In genomic region chrX:123514279-123514640, GRCh38 we compare ENCODE assay signal across 8 cellular contexts.
DNase-seq lines count a peak whose midpoint lies in the region; ATAC-seq, FAIRE-seq and TF ChIP-seq lines count a peak whose summit lies in the region.
"Not testable (repeated sequence)": the region's sequence is repeated elsewhere in the genome, so short reads cannot be mapped to it uniquely, and the experiment has no call there.

No MANE protein-coding gene starts in this region.

- H3K9me3 ChIP-seq in H1 (ENCODE audit: insufficient read depth in 2 of 2, low read depth in 1 of 2, low read length in 1 of 2); left lung: not testable (repeated sequence)

- TF ChIP-seq CTCF in GM12872 (IDR thresholded peaks at IDR 0.05; ENCODE audit: insufficient read depth, low read depth, low read length) (peak; percentile 37; the same call in 2 of the 3 replicates), H1 (IDR thresholded peaks at IDR 0.05; ENCODE audit: control extremely low read depth in 1 of 3, insufficient read depth in 1 of 3, low read depth in 1 of 3, low read length in 3 of 3) (peak in 2 of 3 experiments; percentile 4 to 23; a peak in 2 of 4 replicates)
- TF ChIP-seq CTCF in left lung (IDR thresholded peaks at IDR 0.05): not testable (repeated sequence)

- not testable (repeated sequence) for H3K36me3 Mint-ChIP-seq in activated CD8-positive, alpha-beta memory T cell treated with anti-CD3 and anti-CD28 coated beads, Interleukin-2, amount 10 ng/mL, durations not matched to agents 7 days and 5 days; stimulated activated memory B cell treated with anti-CD40 and anti-IgM and Interleukin-4, amounts not matched to agents 10 μg/mL and 1 μg/mL and 100 μg/mL, for 72 hours

- H3K4me3 ChIP-seq in H1 (ENCODE audit: extremely low read depth in 1 of 4, insufficient read depth in 2 of 4, low read depth in 3 of 4, low read length in 4 of 4); left lung: not testable (repeated sequence)

- H2BK5ac ChIP-seq in H1 (ENCODE audit: low read depth, low read length): not testable (repeated sequence)

- intact Hi-C loops in left lung (cut with DNase I): not testable (repeated sequence)

- TF ChIP-seq RAD21 in H1 (IDR thresholded peaks at IDR 0.05 in 1 of 2, conservative IDR thresholded peaks at IDR 0.05 in 1 of 2; ENCODE audit: low read depth in 2 of 2, low read length in 2 of 2): not testable (repeated sequence)

- H4K91ac ChIP-seq in H1 (replicated peaks; ENCODE audit: insufficient read length, low read length): not testable (repeated sequence)

- not testable (repeated sequence) for H3K36me3 ChIP-seq in H1 (ENCODE audit: control insufficient read depth in 2 of 4, insufficient read depth in 4 of 4, low read length in 3 of 4); left lung

- not testable (repeated sequence) for H3K27ac Mint-ChIP-seq in activated CD8-positive, alpha-beta memory T cell treated with anti-CD3 and anti-CD28 coated beads, Interleukin-2, amount 10 ng/mL, durations not matched to agents 7 days and 5 days; stimulated activated memory B cell treated with anti-CD40 and anti-IgM and Interleukin-4, amounts not matched to agents 10 μg/mL and 1 μg/mL and 100 μg/mL, for 72 hours

- not testable (repeated sequence) for H3K79me2 ChIP-seq in H1 (ENCODE audit: control insufficient read depth in 1 of 2, insufficient read depth in 2 of 2, low read length in 2 of 2)

- not testable (repeated sequence) for H2AK5ac ChIP-seq in H1 (ENCODE audit: low read depth, low read length)

- FAIRE-seq in H1 (lab: Jason Lieb, UNC): not testable (repeated sequence)

- not testable (repeated sequence) for H3K23me2 ChIP-seq in H1 (ENCODE audit: low read depth, low read length)

- H3K79me1 ChIP-seq in H1 (ENCODE audit: low read depth, low read length): not testable (repeated sequence)

- not testable (repeated sequence) for H3K18ac ChIP-seq in H1 (ENCODE audit: extremely low read depth, low read length)

- not testable (repeated sequence) for H4K8ac ChIP-seq in H1 (ENCODE audit: extremely low read depth, insufficient read depth, low read length)

- not testable (repeated sequence) for ATAC-seq in activated CD8-positive, alpha-beta memory T cell treated with anti-CD3 and anti-CD28 coated beads, Interleukin-2, amount 10 ng/mL, durations not matched to agents 7 days and 5 days; stimulated activated memory B cell treated with anti-CD40 and anti-IgM and Interleukin-4, amounts not matched to agents 10 μg/mL and 1 μg/mL and 100 μg/mL, for 72 hours
- ATAC-seq in left lung: peak; percentile 32

- 98% methylated on average over 19 of the region's 26 CpGs; no CpG with 5 or more reads in 1 of the 2 experiments for WGBS in H1 (ENCODE audit: extremely low coverage in 1 of 2, insufficient coverage in 1 of 2, insufficient read length in 1 of 2, insufficient replicate concordance in 2 of 2, low coverage in 1 of 2, low lambda C conversion rate in 2 of 2, missing lambda C conversion rate in 1 of 2), 2 experiments

- H3K9ac ChIP-seq in H1 (replicated peaks in 1 of 4; ENCODE audit: extremely low read depth in 1 of 4, low read depth in 3 of 4, low read length in 3 of 4): not testable (repeated sequence)

- H2AFZ ChIP-seq in H1 (ENCODE audit: low read length): not testable (repeated sequence)

- H3K9me3 Mint-ChIP-seq in activated CD8-positive, alpha-beta memory T cell treated with anti-CD3 and anti-CD28 coated beads, Interleukin-2, amount 10 ng/mL, durations not matched to agents 7 days and 5 days (ENCODE audit: low read depth): not testable (repeated sequence)
- peaks cover 18% of the 10 kb centered on the region for H3K9me3 Mint-ChIP-seq in stimulated activated memory B cell treated with anti-CD40 and anti-IgM and Interleukin-4, amounts not matched to agents 10 μg/mL and 1 μg/mL and 100 μg/mL, for 72 hours

- not testable (repeated sequence) for H3K27ac ChIP-seq in H1 (ENCODE audit: low read depth, low read length); left lung

- not testable (repeated sequence) for H2BK120ac ChIP-seq in H1 (replicated peaks; ENCODE audit: low read depth, low read length)

- not testable (repeated sequence) for H3K56ac ChIP-seq in H1 (replicated peaks; ENCODE audit: insufficient read length, low read depth, low read length)

- H3K4me1 Mint-ChIP-seq in activated CD8-positive, alpha-beta memory T cell treated with anti-CD3 and anti-CD28 coated beads, Interleukin-2, amount 10 ng/mL, durations not matched to agents 7 days and 5 days; stimulated activated memory B cell treated with anti-CD40 and anti-IgM and Interleukin-4, amounts not matched to agents 10 μg/mL and 1 μg/mL and 100 μg/mL, for 72 hours: not testable (repeated sequence)

- not testable (repeated sequence) for H3K4ac ChIP-seq in H1 (replicated peaks; ENCODE audit: insufficient read length, low read depth, low read length)

- not testable (repeated sequence) for TF ChIP-seq POLR2A in H1 (IDR thresholded peaks at IDR 0.05; ENCODE audit: control extremely low read depth in 1 of 2, low read depth in 2 of 2, low read length in 2 of 2)

- not testable (repeated sequence) for H3K4me1 ChIP-seq in H1 (replicated peaks in 1 of 4; ENCODE audit: control insufficient read depth in 3 of 4, insufficient read depth in 4 of 4, low read length in 3 of 4); left lung

- H3K23ac ChIP-seq in H1 (ENCODE audit: insufficient read length): not testable (repeated sequence)

- not testable (repeated sequence) for H3K27me3 ChIP-seq in H1 (replicated peaks in 1 of 4; ENCODE audit: control insufficient read depth in 3 of 4, extremely low read depth in 1 of 4, insufficient read depth in 3 of 4, low read length in 3 of 4); left lung

- not testable (repeated sequence) for H3K27me3 Mint-ChIP-seq in activated CD8-positive, alpha-beta memory T cell treated with anti-CD3 and anti-CD28 coated beads, Interleukin-2, amount 10 ng/mL, durations not matched to agents 7 days and 5 days; stimulated activated memory B cell treated with anti-CD40 and anti-IgM and Interleukin-4, amounts not matched to agents 10 μg/mL and 1 μg/mL and 100 μg/mL, for 72 hours

- not testable (repeated sequence) for H4K20me1 ChIP-seq in H1 (replicated peaks in 1 of 2; ENCODE audit: control insufficient read depth in 1 of 2, insufficient read depth in 2 of 2, low read length in 2 of 2)

- POLR2A ChIA-PET in H1 (lab: Charles Lee; ENCODE audit: partially characterized antibody): not testable (repeated sequence)

- H2BK12ac ChIP-seq in H1 (ENCODE audit: low read depth, low read length): not testable (repeated sequence)

- H2BK15ac ChIP-seq in H1 (ENCODE audit: low read length): not testable (repeated sequence)

- DNase-seq in AG20443 (ENCODE audit: low spot score) (peak; percentile 8), KG1 (lab: John Stamatoyannopoulos, UW) (peak; percentile 17), RKO (ENCODE audit: low spot score) (peak; percentile 73)
- peak; percentile 39 for DNase-seq in activated CD8-positive, alpha-beta memory T cell treated with anti-CD3 and anti-CD28 coated beads, Interleukin-2, amount 10 ng/mL, durations not matched to agents 7 days and 5 days
- not testable (repeated sequence) for DNase-seq in H1 (ENCODE audit: low read depth in 1 of 2, low spot score in 2 of 2); left lung

- H4K5ac ChIP-seq in H1 (ENCODE audit: insufficient read length, low read depth, low read length): not testable (repeated sequence)

- not testable (repeated sequence) for TF ChIP-seq EP300 in H1 (IDR thresholded peaks at IDR 0.05; ENCODE audit: borderline replicate concordance in 1 of 2, low read depth in 2 of 2, low read length in 2 of 2)

- not testable (repeated sequence) for H3K14ac ChIP-seq in H1 (ENCODE audit: insufficient read length)

- peak overlapping the region; percentile 36 for H3K4me3 Mint-ChIP-seq in activated CD8-positive, alpha-beta memory T cell treated with anti-CD3 and anti-CD28 coated beads, Interleukin-2, amount 10 ng/mL, durations not matched to agents 7 days and 5 days
- H3K4me3 Mint-ChIP-seq in stimulated activated memory B cell treated with anti-CD40 and anti-IgM and Interleukin-4, amounts not matched to agents 10 μg/mL and 1 μg/mL and 100 μg/mL, for 72 hours: peak overlapping the region; percentile 15

- H3K4me2 ChIP-seq in H1 (ENCODE audit: insufficient read depth in 1 of 2, low read depth in 2 of 2, low read length in 2 of 2): not testable (repeated sequence)

- CTCF ChIA-PET in activated CD8-positive, alpha-beta memory T cell treated with anti-CD3 and anti-CD28 coated beads, Interleukin-2, amount 10 ng/mL, durations not matched to agents 7 days and 5 days (lab: Charles Lee); H1 (lab: Charles Lee; ENCODE audit: partially characterized antibody): not testable (repeated sequence)

- not testable (repeated sequence) for H2BK20ac ChIP-seq in H1 (ENCODE audit: low read length)
